ENCODE assay signal across 12 cellular contexts in the genomic region with DNA sequence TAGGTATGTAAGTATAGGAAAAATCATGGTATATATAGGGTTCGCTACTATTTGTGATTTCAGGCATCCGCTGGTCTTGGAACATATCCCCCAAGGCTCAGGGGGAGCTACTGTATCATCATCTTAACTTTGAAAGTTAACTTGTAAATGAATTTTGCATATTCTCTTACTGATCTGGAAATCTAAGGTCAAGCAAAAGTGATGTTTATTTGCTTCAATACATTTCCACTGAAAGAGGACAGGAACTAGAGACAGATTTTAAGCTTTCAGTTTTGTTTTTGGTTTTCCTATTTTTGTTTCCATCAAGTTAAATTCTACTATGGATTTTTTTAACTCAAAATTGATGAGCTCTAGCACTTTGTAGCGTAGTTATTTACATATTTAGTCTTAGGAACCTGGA.
DNase-seq lines count a peak whose midpoint lies in the region; ATAC-seq lines count a peak whose summit lies in the region.
"Had no signal": no experiment of that assay in that cellular context is flagged by ENCODE, and none has a peak within 500 bp of the region (broad histone marks: within the 10 kb centered on the region; RNA-seq: fewer than 3 reads in every experiment).

No MANE protein-coding gene starts in this region.

- no peaks in the 10 kb centered on the region for H3K9me3 Mint-ChIP-seq in T-helper 2 cell treated with Interferon-gamma antibody and Interleukin-4, amounts not matched to agents 5 μg/mL and 100 μg/mL, for 36 hours

- H3K27ac Mint-ChIP-seq in T-helper 2 cell treated with Interferon-gamma antibody and Interleukin-4, amounts not matched to agents 5 μg/mL and 100 μg/mL, for 36 hours, result peak overlapping the region; percentile 55

- no peaks in the 10 kb centered on the region for H3K27me3 Mint-ChIP-seq in T-helper 2 cell treated with Interferon-gamma antibody and Interleukin-4, amounts not matched to agents 5 μg/mL and 100 μg/mL, for 36 hours (ENCODE audit: low read depth)

- DNase-seq in T-helper 2 cell treated with Interferon-gamma antibody and Interleukin-4, amounts not matched to agents 5 μg/mL and 100 μg/mL, for 36 hours (ENCODE audit: low spot score), result no peak
- DNase-seq in NCI-H1048 (lab: John Stamatoyannopoulos, UW) (no peak), EL (no peak), NCI-H2171 treated with DMSO at 0.1 percent for 48 hours (lab: John Stamatoyannopoulos, UW) (no peak)
- DNase-seq: MG63, NCI-H2227 treated with DMSO at 0.1 percent for 48 hours, occipital lobe, trophoblast cell had no signal

- no peaks in the 10 kb centered on the region for H3K36me3 Mint-ChIP-seq in T-helper 2 cell treated with Interferon-gamma antibody and Interleukin-4, amounts not matched to agents 5 μg/mL and 100 μg/mL, for 36 hours (ENCODE audit: low read depth)

- H3K4me3 Mint-ChIP-seq in T-helper 2 cell treated with Interferon-gamma antibody and Interleukin-4, amounts not matched to agents 5 μg/mL and 100 μg/mL, for 36 hours, result peak overlapping the region; percentile 55

- peaks cover 23% of the 10 kb centered on the region for H3K4me1 Mint-ChIP-seq in T-helper 2 cell treated with Interferon-gamma antibody and Interleukin-4, amounts not matched to agents 5 μg/mL and 100 μg/mL, for 36 hours (ENCODE audit: low read depth)

- ATAC-seq in GM18868 (IDR thresholded peaks at IDR 0.05; ENCODE audit: unreplicated experiment) (peak; percentile 32), GM21367 (IDR thresholded peaks at IDR 0.05; ENCODE audit: unreplicated experiment) (peak; percentile 42), HG02938 (IDR thresholded peaks at IDR 0.05; ENCODE audit: unreplicated experiment) (peak; percentile 56)
- ATAC-seq: esophagus mucosa had no signal
